In the genomic region with DNA sequence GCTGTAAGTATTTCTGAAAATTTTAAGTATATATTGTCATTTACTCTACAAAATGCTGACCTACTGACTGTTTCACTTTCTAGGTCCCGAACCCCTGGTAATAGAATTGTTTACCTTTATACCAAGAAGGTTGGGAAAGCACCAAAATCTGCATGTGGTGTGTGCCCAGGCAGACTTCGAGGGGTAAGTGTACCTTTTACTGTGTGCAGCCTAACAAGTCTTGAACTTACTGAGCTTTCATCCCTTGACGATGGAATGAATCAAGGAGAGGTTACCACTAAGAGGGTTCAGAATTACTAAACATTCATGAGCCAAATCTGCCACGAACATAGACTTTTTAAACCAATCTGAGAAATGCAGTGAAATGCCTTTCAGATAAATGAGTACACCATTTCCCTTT, we compare ENCODE assay signal across 9 cellular contexts. TPM values are rescaled to one million over a fixed set of nuclear protein-coding genes. Genes with fewer than 3 reads are reported as not detected.
A peak's percentile ranks its signal among the peaks of the same experiment; 100 is the strongest.
DNase-seq lines count a peak whose midpoint lies in the region; ATAC-seq and TF ChIP-seq lines count a peak whose summit lies in the region.
"Had no signal": no experiment of that assay in that cellular context is flagged by ENCODE, and none has a peak within 500 bp of the region (broad histone marks: within the 10 kb centered on the region; RNA-seq: fewer than 3 reads in every experiment).

No MANE protein-coding gene starts in this region.

- intact Hi-C loops in left ventricle myocardium inferior (cut with micrococcal nuclease), result no loop called here
- intact Hi-C loops in activated CD4-positive, alpha-beta memory T cell treated with anti-CD3 and anti-CD28 coated beads for 36 hours (cut with micrococcal nuclease), result loop anchor here (5.0 kb wide), 2 partner anchors 195 to 590 kb away; no protein-coding TSS in a partner anchor

- DNase-seq in left ventricle myocardium inferior, result no peak
- DNase-seq in right atrium auricular region (ENCODE audit: low spot score), result no peak
- peak; percentile 60 for DNase-seq in activated CD4-positive, alpha-beta memory T cell treated with anti-CD3 and anti-CD28 coated beads for 36 hours
- no peak for DNase-seq in glutamatergic neuron
- DNase-seq in stimulated activated naive CD8-positive, alpha-beta T cell treated with anti-CD3 and anti-CD28 coated beads, Interleukin-15, amount 100 ng/mL, for 72 hours, result peak in 1 of 2 donors; percentile 31
- no peak for DNase-seq in SW 1271 (lab: John Stamatoyannopoulos, UW)
- no peak for DNase-seq in NCI-H510A (lab: John Stamatoyannopoulos, UW)
- DNase-seq in MV-4-11 (lab: John Stamatoyannopoulos, UW), result no peak
- DNase-seq: NCI-H524 had no signal

- peak; percentile 42 for ATAC-seq in stimulated activated naive CD8-positive, alpha-beta T cell treated with anti-CD3 and anti-CD28 coated beads, Interleukin-15, amount 100 ng/mL, for 72 hours

- TF ChIP-seq CTCF in left ventricle myocardium inferior (IDR thresholded peaks at IDR 0.05; ENCODE audit: borderline replicate concordance) (no peak), right atrium auricular region (IDR thresholded peaks at IDR 0.05) (no peak), glutamatergic neuron (IDR thresholded peaks at IDR 0.05; ENCODE audit: partially characterized antibody, unreplicated experiment) (no peak)

- POLR2A ChIA-PET in activated CD4-positive, alpha-beta memory T cell treated with anti-CD3 and anti-CD28 coated beads for 36 hours (lab: Charles Lee), result interaction anchor here (1.6 to 3.7 kb wide), 2 partner anchors 28 to 631 kb away, joined by 4 to 23 read pairs; a partner anchor contains a TSS

- peak overlapping the region; percentile 88 for H3K4me3 Mint-ChIP-seq in activated CD4-positive, alpha-beta memory T cell treated with anti-CD3 and anti-CD28 coated beads for 36 hours
- H3K4me3 Mint-ChIP-seq in glutamatergic neuron (ENCODE audit: unreplicated experiment), result peak overlapping the region; percentile 60
- peak overlapping the region; percentile 95 for H3K4me3 Mint-ChIP-seq in stimulated activated naive CD8-positive, alpha-beta T cell treated with anti-CD3 and anti-CD28 coated beads, Interleukin-15, amount 100 ng/mL, for 72 hours

- H3K27ac ChIP-seq in left ventricle myocardium inferior (replicated peaks) (no peak overlapping the region), right atrium auricular region (no peak overlapping the region)

- H3K27me3 ChIP-seq in left ventricle myocardium inferior (ENCODE audit: low read depth) (no peaks in the 10 kb centered on the region), right atrium auricular region (no peaks in the 10 kb centered on the region)

- no peaks in the 10 kb centered on the region for H3K9me3 Mint-ChIP-seq in activated CD4-positive, alpha-beta memory T cell treated with anti-CD3 and anti-CD28 coated beads for 36 hours
- peaks cover 6% of the 10 kb centered on the region for H3K9me3 Mint-ChIP-seq in glutamatergic neuron (ENCODE audit: unreplicated experiment)
- H3K9me3 Mint-ChIP-seq in stimulated activated naive CD8-positive, alpha-beta T cell treated with anti-CD3 and anti-CD28 coated beads, Interleukin-15, amount 100 ng/mL, for 72 hours, result no peaks in the 10 kb centered on the region

- H3K4me3 ChIP-seq in left ventricle myocardium inferior (peak overlapping the region; percentile 88), right atrium auricular region (no peak overlapping the region)

- H3K36me3 Mint-ChIP-seq in activated CD4-positive, alpha-beta memory T cell treated with anti-CD3 and anti-CD28 coated beads for 36 hours, result peaks cover 57% of the 10 kb centered on the region
- H3K36me3 Mint-ChIP-seq in glutamatergic neuron (ENCODE audit: unreplicated experiment), result no peaks in the 10 kb centered on the region

- H3K4me1 ChIP-seq in left ventricle myocardium inferior (peaks cover 60% of the 10 kb centered on the region), right atrium auricular region (peaks cover 0 to 35% of the 10 kb centered on the region in 2 donors)

- H3K9me3 ChIP-seq in left ventricle myocardium inferior (replicated peaks) (no peaks in the 10 kb centered on the region), right atrium auricular region (no peaks in the 10 kb centered on the region)

- no peaks in the 10 kb centered on the region for H3K27me3 Mint-ChIP-seq in activated CD4-positive, alpha-beta memory T cell treated with anti-CD3 and anti-CD28 coated beads for 36 hours
- H3K27me3 Mint-ChIP-seq in glutamatergic neuron (ENCODE audit: unreplicated experiment), result no peaks in the 10 kb centered on the region
- H3K27me3 Mint-ChIP-seq in stimulated activated naive CD8-positive, alpha-beta T cell treated with anti-CD3 and anti-CD28 coated beads, Interleukin-15, amount 100 ng/mL, for 72 hours, result no peaks in the 10 kb centered on the region

- H3K4me1 Mint-ChIP-seq in activated CD4-positive, alpha-beta memory T cell treated with anti-CD3 and anti-CD28 coated beads for 36 hours (ENCODE audit: low read depth), result peaks cover 54% of the 10 kb centered on the region
- peaks cover 6% of the 10 kb centered on the region for H3K4me1 Mint-ChIP-seq in glutamatergic neuron (ENCODE audit: low read depth, unreplicated experiment)
- peaks cover 47% of the 10 kb centered on the region for H3K4me1 Mint-ChIP-seq in stimulated activated naive CD8-positive, alpha-beta T cell treated with anti-CD3 and anti-CD28 coated beads, Interleukin-15, amount 100 ng/mL, for 72 hours

- peak overlapping the region; percentile 95 for H3K27ac Mint-ChIP-seq in activated CD4-positive, alpha-beta memory T cell treated with anti-CD3 and anti-CD28 coated beads for 36 hours
- no peak overlapping the region for H3K27ac Mint-ChIP-seq in glutamatergic neuron (ENCODE audit: unreplicated experiment)
- no peak overlapping the region for H3K27ac Mint-ChIP-seq in stimulated activated naive CD8-positive, alpha-beta T cell treated with anti-CD3 and anti-CD28 coated beads, Interleukin-15, amount 100 ng/mL, for 72 hours

- CTCF ChIA-PET in activated CD4-positive, alpha-beta memory T cell treated with anti-CD3 and anti-CD28 coated beads for 36 hours (lab: Charles Lee), result interaction anchor here (1.5 kb wide), 1 partner anchor 603 kb away, joined by 6 read pairs; no protein-coding TSS in a partner anchor

- H3K36me3 ChIP-seq in left ventricle myocardium inferior, result peaks cover 54% of the 10 kb centered on the region
- peaks cover 52% of the 10 kb centered on the region for H3K36me3 ChIP-seq in right atrium auricular region

RNA-seq across cellular contexts. Expression of a gene that starts 1.6 kb away (rescaled TPM):
- total RNA-seq in left ventricle myocardium inferior (726 TPM), right atrium auricular region (100 to 1,000 TPM; 435 to 652 TPM), glutamatergic neuron (ENCODE audit: unreplicated experiment) (724 TPM)
- total RNA-seq in activated CD4-positive, alpha-beta memory T cell treated with anti-CD3 and anti-CD28 coated beads for 36 hours, result 1,000 to 10,000 TPM; 1,653 to 1,658 TPM

RNA-seq across cellular contexts. Expression of a gene that starts 28.4 kb away (rescaled TPM):
- 27.2 TPM for total RNA-seq in left ventricle myocardium inferior
- total RNA-seq in right atrium auricular region, result 10 to 100 TPM; 29.8 to 43.3 TPM
- total RNA-seq in activated CD4-positive, alpha-beta memory T cell treated with anti-CD3 and anti-CD28 coated beads for 36 hours, result 10 to 100 TPM; 74.3 to 76.6 TPM
- total RNA-seq in glutamatergic neuron (ENCODE audit: unreplicated experiment), result 42.8 TPM
